Comparison of ENCODE assay signal across 8 cellular contexts in the genomic region with DNA sequence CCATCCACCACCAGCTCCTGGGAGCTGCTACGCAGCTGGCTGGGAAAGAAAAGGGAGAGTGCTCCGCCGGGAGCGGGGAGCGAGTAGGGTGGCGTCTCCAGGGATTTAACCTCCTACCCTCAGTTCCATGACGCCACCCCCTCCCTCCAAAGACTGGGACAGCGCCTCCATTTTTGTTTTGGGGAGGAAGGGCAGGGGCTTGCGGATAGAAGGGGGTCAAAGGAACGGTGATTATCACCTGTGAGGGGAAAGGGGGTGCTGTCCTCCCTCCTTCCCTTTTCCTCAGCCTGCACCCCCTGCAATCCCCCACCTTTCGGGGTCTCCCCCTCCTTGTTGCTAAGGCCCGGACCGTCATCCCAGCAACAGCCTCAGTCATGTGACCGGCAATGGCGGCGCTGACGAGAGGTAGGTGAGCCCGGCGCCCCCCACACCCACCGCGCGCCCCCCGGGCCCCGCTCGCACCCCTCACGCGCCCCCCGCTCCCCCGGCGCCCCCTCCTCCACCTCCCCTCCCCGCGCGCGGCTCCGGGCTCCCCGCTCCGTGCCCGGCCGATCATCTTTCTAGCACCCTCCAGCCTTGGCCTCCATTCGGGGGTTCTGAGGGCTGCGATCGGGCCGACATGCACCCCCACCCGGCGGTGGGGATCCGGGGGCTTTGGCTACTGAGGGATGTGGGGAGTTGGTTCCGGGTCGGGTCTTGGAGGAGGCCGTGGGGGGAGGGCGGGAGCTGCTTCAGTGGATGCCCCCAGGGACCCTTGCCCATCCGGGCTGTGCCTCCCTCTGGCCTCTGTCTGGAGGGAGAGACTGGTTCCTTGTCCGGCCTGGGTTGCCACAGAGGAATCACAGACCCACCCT. TPM values are rescaled to one million over a fixed set of nuclear protein-coding genes. Genes with fewer than 3 reads are reported as not detected.
DNase-seq lines count a peak whose midpoint lies in the region; ATAC-seq, FAIRE-seq and TF ChIP-seq lines count a peak whose summit lies in the region.

Gene DTX3 (plus strand): TSS at position 371 of the 854 bp plus-strand sequence. CDS start 1,694 bp downstream, outside the sequence.

- H3K4me1 ChIP-seq in HepG2 (ENCODE audit: insufficient read depth, low read length) = peaks cover 27% of the 10 kb centered on the region

- peak within 1 kb of the TSS; percentile 79 for H3K4me3 Mint-ChIP-seq in stimulated activated memory B cell treated with anti-CD40 and anti-IgM and Interleukin-4, amounts not matched to agents 10 μg/mL and 1 μg/mL and 100 μg/mL, for 72 hours

- peaks cover 32% of the 10 kb centered on the region for H3K36me3 Mint-ChIP-seq in stimulated activated memory B cell treated with anti-CD40 and anti-IgM and Interleukin-4, amounts not matched to agents 10 μg/mL and 1 μg/mL and 100 μg/mL, for 72 hours

- intact Hi-C loops in T-helper 1 cell treated with Interleukin-12 subunit alpha and Interleukin-12 subunit beta and Interleukin-4 antibody, amounts not matched to agents 30 ng/mL and 1 ng/mL, for 36 hours (cut with micrococcal nuclease) = loop anchor here (1.0 kb wide), 1 partner anchor 13 kb away; the partner anchor contains the start of gene PIP4K2C
- intact Hi-C loops in HepG2 (cut with micrococcal nuclease; ENCODE audit: unreplicated experiment) = no loop called here

- peak within 1 kb of the TSS; percentile 66 for H3K4me3 ChIP-seq in GM08714 (ENCODE audit: low read length)
- peak within 1 kb of the TSS; percentile 98 for H3K4me3 ChIP-seq in coronary artery
- H3K4me3 ChIP-seq in HepG2 (replicated peaks in 1 of 3; ENCODE audit: insufficient read depth in 1 of 3, low read depth in 2 of 3, low read length in 3 of 3) = peak within 1 kb of the TSS; percentile 79 to 84 (median 80)

- TF ChIP-seq CTCF in coronary artery (IDR thresholded peaks at IDR 0.05) = no peak
- no peak for TF ChIP-seq CTCF in HepG2 (CRISPR knock-in tag; IDR thresholded peaks at IDR 0.05)

- no peak for DNase-seq in coronary artery (ENCODE audit: low spot score)
- DNase-seq in HepG2 (ENCODE audit: low spot score) = no peak

- H3K9me3 Mint-ChIP-seq in stimulated activated memory B cell treated with anti-CD40 and anti-IgM and Interleukin-4, amounts not matched to agents 10 μg/mL and 1 μg/mL and 100 μg/mL, for 72 hours = no peaks in the 10 kb centered on the region

- TF ChIP-seq POLR2A in HepG2 (IDR thresholded peaks at IDR 0.05; ENCODE audit: insufficient read depth in 1 of 2, low read depth in 2 of 2, low read length in 2 of 2) = no peak

- H3K27ac ChIP-seq in coronary artery (peak within 1 kb of the TSS; percentile 99 to 100), HepG2 (ENCODE audit: extremely low read length, insufficient read depth, low read length) (peak within 1 kb of the TSS; percentile 26)

- in situ Hi-C loops in HepG2 (cut with HindIII; ENCODE audit: extremely low pct_ligation_motif_present, low pct_unique_long_range_greater_than_20kb) = no loop called here

- BruUV-seq in HepG2 (replicated peaks; lab: Mats Ljungman, UMichigan) = no TSS peak

- no peak for TF ChIP-seq RAD21 in HepG2 (CRISPR knock-in tag; IDR thresholded peaks at IDR 0.05)

- peaks cover 6 to 12% of the 10 kb centered on the region in 2 experiments; a peak in 3 of 5 replicates for H3K36me3 ChIP-seq in HepG2 (replicated peaks in 1 of 2; ENCODE audit: control insufficient read depth in 1 of 2, insufficient read depth in 2 of 2, low read length in 2 of 2)

- CTCF ChIA-PET in HepG2 (lab: Yijun Ruan, JAX; ENCODE audit: low intra/inter-chr PET ratio, low total read pairs) = no interaction called here

- H3K4me1 Mint-ChIP-seq in stimulated activated memory B cell treated with anti-CD40 and anti-IgM and Interleukin-4, amounts not matched to agents 10 μg/mL and 1 μg/mL and 100 μg/mL, for 72 hours = peaks cover 12% of the 10 kb centered on the region

- ATAC-seq in HG03175 (IDR thresholded peaks at IDR 0.05; ENCODE audit: unreplicated experiment) (peak; percentile 64), HepG2 (peak; percentile 60), GM21825 (IDR thresholded peaks at IDR 0.05; ENCODE audit: unreplicated experiment) (no peak), GM18873 (IDR thresholded peaks at IDR 0.05; ENCODE audit: low FRiP score, unreplicated experiment) (no peak)
- peak; percentile 51 for ATAC-seq in stimulated activated memory B cell treated with anti-CD40 and anti-IgM and Interleukin-4, amounts not matched to agents 10 μg/mL and 1 μg/mL and 100 μg/mL, for 72 hours

- FAIRE-seq in HepG2 (lab: Jason Lieb, UNC) = no peak

- POLR2A ChIA-PET in HepG2 (lab: Yijun Ruan, JAX) = interaction anchor here (0.9 to 5.4 kb wide), 6 partner anchors 13 to 89 kb away, joined by 3 to 26 read pairs (median 4); partner anchors contain the start of gene PIP4K2C

- H3K79me2 ChIP-seq in HepG2 (ENCODE audit: insufficient read depth, low read length) = no peaks in the 10 kb centered on the region

- WGBS in HepG2 (ENCODE audit: low lambda C conversion rate) = 23% methylated on average over 33 of the region's 52 CpGs

- H3K27me3 ChIP-seq in HepG2 (ENCODE audit: control insufficient read depth in 1 of 2, insufficient read depth in 2 of 2, low read length in 2 of 2) = peaks cover 0 to 14% of the 10 kb centered on the region in 2 experiments; a peak in 1 of 5 replicates

- peak within 1 kb of the TSS; percentile 67 for H3K9ac ChIP-seq in HepG2 (ENCODE audit: insufficient read depth, low read depth, low read length)

- TF ChIP-seq EP300 in HepG2 (IDR thresholded peaks at IDR 0.05; ENCODE audit: low read depth in 2 of 2, low read length in 2 of 2) (no peak), HepG2 (CRISPR knock-in tag; IDR thresholded peaks at IDR 0.05; ENCODE audit: borderline replicate concordance) (no peak)

- H3K27ac Mint-ChIP-seq in stimulated activated memory B cell treated with anti-CD40 and anti-IgM and Interleukin-4, amounts not matched to agents 10 μg/mL and 1 μg/mL and 100 μg/mL, for 72 hours = peak within 1 kb of the TSS; percentile 64

- H3K27me3 Mint-ChIP-seq in stimulated activated memory B cell treated with anti-CD40 and anti-IgM and Interleukin-4, amounts not matched to agents 10 μg/mL and 1 μg/mL and 100 μg/mL, for 72 hours = peaks cover 33% of the 10 kb centered on the region

- no peaks in the 10 kb centered on the region; the same call in 1 of the 2 replicates for H4K20me1 ChIP-seq in HepG2 (ENCODE audit: insufficient read depth, low read length)

- no peaks in the 10 kb centered on the region for H3K9me3 ChIP-seq in HepG2 (ENCODE audit: low read length)

- no peak within 1 kb of the TSS for H2AFZ ChIP-seq in HepG2 (ENCODE audit: low read length)

- peak within 1 kb of the TSS; percentile 92 for H3K4me2 ChIP-seq in HepG2 (ENCODE audit: low read depth, low read length)

TF ChIP-seq in HepG2, 621 proteins besides CTCF, POLR2A, EP300 and RAD21 (continues in another document):
- TF ChIP-seq NFE2L1 (CRISPR knock-in tag; IDR thresholded peaks at IDR 0.05; ENCODE audit: borderline replicate concordance) (no peak), KAT8 (CRISPR knock-in tag; IDR thresholded peaks at IDR 0.05) (0 out of 2 replicates have a peak, but pooled peaks have one; percentile 25), ZNF549 (CRISPR knock-in tag; IDR thresholded peaks at IDR 0.05) (no peak), TAF1 (CRISPR knock-in tag; IDR thresholded peaks at IDR 0.05) (0 out of 2 replicates have a peak, but pooled peaks have one; percentile 16), RFX3 (CRISPR knock-in tag; IDR thresholded peaks at IDR 0.05) (no peak), SIN3A (IDR thresholded peaks at IDR 0.05; ENCODE audit: borderline replicate concordance, low read depth, low read length) (no peak), ZNF776 (CRISPR knock-in tag; IDR thresholded peaks at IDR 0.05) (no peak), GABPB1 (CRISPR knock-in tag; IDR thresholded peaks at IDR 0.05) (peak; percentile 43; the same call in 1 of the 2 replicates), SRF (IDR thresholded peaks at IDR 0.05; ENCODE audit: low read depth, low read length) (no peak)
- TF ChIP-seq, protein P1, sequence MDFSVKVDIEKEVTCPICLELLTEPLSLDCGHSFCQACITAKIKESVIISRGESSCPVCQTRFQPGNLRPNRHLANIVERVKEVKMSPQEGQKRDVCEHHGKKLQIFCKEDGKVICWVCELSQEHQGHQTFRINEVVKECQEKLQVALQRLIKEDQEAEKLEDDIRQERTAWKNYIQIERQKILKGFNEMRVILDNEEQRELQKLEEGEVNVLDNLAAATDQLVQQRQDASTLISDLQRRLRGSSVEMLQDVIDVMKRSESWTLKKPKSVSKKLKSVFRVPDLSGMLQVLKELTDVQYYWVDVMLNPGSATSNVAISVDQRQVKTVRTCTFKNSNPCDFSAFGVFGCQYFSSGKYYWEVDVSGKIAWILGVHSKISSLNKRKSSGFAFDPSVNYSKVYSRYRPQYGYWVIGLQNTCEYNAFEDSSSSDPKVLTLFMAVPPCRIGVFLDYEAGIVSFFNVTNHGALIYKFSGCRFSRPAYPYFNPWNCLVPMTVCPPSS (IDR thresholded peaks at IDR 0.05) = no peak

RNA-seq across cellular contexts. Expression of gene DTX3, which starts in this region (rescaled TPM):
- 25.7 and 27.5 TPM in 2 replicates for total RNA-seq in T-helper 1 cell treated with Interleukin-12 subunit alpha and Interleukin-12 subunit beta and Interleukin-4 antibody, amounts not matched to agents 30 ng/mL and 1 ng/mL, for 36 hours
- 5.4 and 9.0 TPM in 2 replicates for total RNA-seq in HepG2 (2016; rRNA removed; fragmentation: Illumina TruSeq; extraction: Trizol)
- 4.1 and 4.8 TPM in 2 replicates for total RNA-seq in HepG2 (2016; cell fraction: cytosol; rRNA removed; fragmentation: Illumina TruSeq; extraction: Trizol; ENCODE audit: low read depth)
- 4.3 and 9.2 TPM in 2 replicates for total RNA-seq in HepG2 (2016; cell fraction: insoluble cytoplasmic fraction; rRNA removed; fragmentation: Illumina TruSeq; extraction: Trizol)
- total RNA-seq in HepG2 (2016; cell fraction: membrane; rRNA removed; fragmentation: Illumina TruSeq; extraction: Trizol) = 8.4 and 9.4 TPM in 2 replicates
- total RNA-seq in HepG2 (2016; cell fraction: nucleus; rRNA removed; fragmentation: Illumina TruSeq; extraction: Trizol) = 9.5 and 11.0 TPM in 2 replicates
- 27.2 and 28.7 TPM in 2 replicates for polyA plus RNA-seq in HepG2 (2011; rRNA removed)
- 13.0 and 16.9 TPM in 2 replicates for polyA plus RNA-seq in HepG2 (2011; cell fraction: cytosol; rRNA removed)
- polyA plus RNA-seq in HepG2 (2011; cell fraction: nucleus; rRNA removed) = 170 and 204 TPM in 2 replicates
- polyA plus RNA-seq in HepG2 (2012) = 11.6 and 13.9 TPM in 2 replicates
- polyA plus RNA-seq in HepG2 (2016; cell fraction: cytosol; fragmentation: Illumina TruSeq; extraction: Trizol; ENCODE audit: low read depth) = 4.0 and 4.6 TPM in 2 replicates
- polyA plus RNA-seq in HepG2 (2016; cell fraction: insoluble cytoplasmic fraction; fragmentation: Illumina TruSeq; extraction: Trizol; ENCODE audit: low read depth) = 6.2 and 8.3 TPM in 2 replicates
- 9.6 and 10.1 TPM in 2 replicates for polyA plus RNA-seq in HepG2 (2016; cell fraction: membrane; fragmentation: Illumina TruSeq; extraction: Trizol; ENCODE audit: low read depth)
- 29.4 and 32.9 TPM in 2 replicates for polyA plus RNA-seq in HepG2 (2016; cell fraction: nucleus; fragmentation: Illumina TruSeq; extraction: Trizol; ENCODE audit: insufficient read depth, low read depth)
- polyA minus RNA-seq in HepG2 (2011; rRNA and poly(A)+ RNA removed; ENCODE audit: low replicate concordance) = 16.3 TPM in 1 of 2 replicates, not detected in the other
- 4.4 and 6.0 TPM in 2 replicates for polyA minus RNA-seq in HepG2 (2011; cell fraction: cytosol; rRNA and poly(A)+ RNA removed)
- 14.5 and 15.1 TPM in 2 replicates for polyA minus RNA-seq in HepG2 (2011; cell fraction: nucleus; rRNA and poly(A)+ RNA removed)

Comparison
In these comparisons a context has a peak if more than half of its experiments do, and no peak if none do; other contexts are left out.
1. ATAC-seq: peak in HG03175 (single experiment), HepG2 (single experiment) and stimulated activated memory B cell treated with anti-CD40 and anti-IgM and Interleukin-4, amounts not matched to agents 10 μg/mL and 1 μg/mL and 100 μg/mL, for 72 hours (single experiment); none in GM21825 (single experiment) and GM18873 (single experiment).
2. Peak in every context shown above with its lines, with median percentiles within 50 percentile points of each other: H3K4me3 ChIP-seq.